1 cellular context compared by ENCODE assay signal in genomic region chr17:60036796-60037677, GRCh38.
A peak's percentile ranks its signal among the peaks of the same experiment; 100 is the strongest.
TF ChIP-seq lines count a peak whose summit lies in the region.

No MANE protein-coding gene starts in this region.

TF ChIP-seq in HepG2, 621 proteins besides CTCF, POLR2A, EP300 and RAD21 (continued from another document and continues in another):
- TF ChIP-seq LBX2 (CRISPR knock-in tag; IDR thresholded peaks at IDR 0.05; ENCODE audit: borderline replicate concordance) (no peak), ZNF205 (CRISPR knock-in tag; IDR thresholded peaks at IDR 0.05) (peak; percentile 25; the same call in 1 of the 2 replicates), IRF9 (CRISPR knock-in tag; IDR thresholded peaks at IDR 0.05; ENCODE audit: borderline replicate concordance) (peak; percentile 68; the same call in 1 of the 2 replicates), ARHGAP35 (CRISPR knock-in tag; IDR thresholded peaks at IDR 0.05; ENCODE audit: borderline replicate concordance) (no peak), JUND (CRISPR knock-in tag; IDR thresholded peaks at IDR 0.05) (peak; percentile 37; the same call in 1 of the 2 replicates), ZIK1 (CRISPR knock-in tag; IDR thresholded peaks at IDR 0.05; ENCODE audit: borderline replicate concordance, low read depth) (peak; percentile 17; the same call in 1 of the 2 replicates), ZNF30 (CRISPR knock-in tag; IDR thresholded peaks at IDR 0.05) (no peak), ZNF263 (CRISPR knock-in tag; IDR thresholded peaks at IDR 0.05) (no peak), PRPF4 (IDR thresholded peaks at IDR 0.05; ENCODE audit: low read depth, low read length, poor library complexity, severe bottlenecking) (no peak), ZNF577 (CRISPR knock-in tag; IDR thresholded peaks at IDR 0.05; ENCODE audit: borderline replicate concordance, low read depth) (no peak), NFYB (CRISPR knock-in tag; IDR thresholded peaks at IDR 0.05) (0 out of 2 replicates have a peak, but pooled peaks have one; percentile 12), ZNF275 (CRISPR knock-in tag; IDR thresholded peaks at IDR 0.05; ENCODE audit: borderline replicate concordance) (no peak), SP2 (CRISPR knock-in tag; IDR thresholded peaks at IDR 0.05) (no peak), PREB (CRISPR knock-in tag; IDR thresholded peaks at IDR 0.05) (no peak), KIAA2018 (CRISPR knock-in tag; IDR thresholded peaks at IDR 0.05; ENCODE audit: borderline replicate concordance) (no peak), ZNF335 (CRISPR knock-in tag; IDR thresholded peaks at IDR 0.05) (0 out of 2 replicates have a peak, but pooled peaks have one; percentile 56), STAG1 (CRISPR knock-in tag; IDR thresholded peaks at IDR 0.05) (peak; percentile 63), SOX6 (IDR thresholded peaks at IDR 0.05) (no peak), SOX6 (CRISPR knock-in tag; IDR thresholded peaks at IDR 0.05) (peak; percentile 60), GFI1 (CRISPR knock-in tag; IDR thresholded peaks at IDR 0.05; ENCODE audit: borderline replicate concordance) (no peak), ZNF83 (CRISPR knock-in tag; IDR thresholded peaks at IDR 0.05; ENCODE audit: borderline replicate concordance) (no peak), TAF1 (CRISPR knock-in tag; IDR thresholded peaks at IDR 0.05) (peak; percentile 48; the same call in 1 of the 2 replicates), ZNF644 (CRISPR knock-in tag; IDR thresholded peaks at IDR 0.05; ENCODE audit: low read depth) (peak; percentile 61; the same call in 1 of the 2 replicates), JDP2 (CRISPR knock-in tag; IDR thresholded peaks at IDR 0.05; ENCODE audit: borderline replicate concordance) (no peak), SALL1 (CRISPR knock-in tag; IDR thresholded peaks at IDR 0.05) (peak; percentile 91), TFAP4 (IDR thresholded peaks at IDR 0.05; ENCODE audit: borderline replicate concordance, low read depth) (no peak), TBX3 (IDR thresholded peaks at IDR 0.05; ENCODE audit: borderline replicate concordance) (no peak), ZEB1 (IDR thresholded peaks at IDR 0.05; ENCODE audit: insufficient replicate concordance, low read depth) (no peak), KLF9 (CRISPR knock-in tag; IDR thresholded peaks at IDR 0.05; ENCODE audit: low read depth) (no peak), PHF8 (CRISPR knock-in tag; IDR thresholded peaks at IDR 0.05) (peak; percentile 57; the same call in 1 of the 2 replicates), UBTF (CRISPR knock-in tag; IDR thresholded peaks at IDR 0.05) (no peak), STAT5B (CRISPR knock-in tag; IDR thresholded peaks at IDR 0.05) (no peak), ZNF761 (CRISPR knock-in tag; conservative IDR thresholded peaks at IDR 0.05) (0 out of 2 replicates have a peak, but pooled peaks have one; percentile 39), BRD4 (CRISPR knock-in tag; IDR thresholded peaks at IDR 0.05) (no peak), SRSF4 (IDR thresholded peaks at IDR 0.05; ENCODE audit: low read depth, low read length, poor library complexity, severe bottlenecking) (no peak), ISL2 (CRISPR knock-in tag; IDR thresholded peaks at IDR 0.05) (no peak), ATF7 (IDR thresholded peaks at IDR 0.05) (no peak), ATF7 (CRISPR knock-in tag; IDR thresholded peaks at IDR 0.05) (no peak), ZNF629 (CRISPR knock-in tag; conservative IDR thresholded peaks at IDR 0.05) (no peak), ZNF749 (CRISPR knock-in tag; IDR thresholded peaks at IDR 0.05; ENCODE audit: borderline replicate concordance) (no peak), HOXA9 (CRISPR knock-in tag; IDR thresholded peaks at IDR 0.05; ENCODE audit: borderline replicate concordance) (no peak), ZFP1 (CRISPR knock-in tag; IDR thresholded peaks at IDR 0.05) (no peak), HNRNPUL1 (IDR thresholded peaks at IDR 0.05; ENCODE audit: low read depth, low read length) (no peak)
- TF ChIP-seq, protein P1, sequence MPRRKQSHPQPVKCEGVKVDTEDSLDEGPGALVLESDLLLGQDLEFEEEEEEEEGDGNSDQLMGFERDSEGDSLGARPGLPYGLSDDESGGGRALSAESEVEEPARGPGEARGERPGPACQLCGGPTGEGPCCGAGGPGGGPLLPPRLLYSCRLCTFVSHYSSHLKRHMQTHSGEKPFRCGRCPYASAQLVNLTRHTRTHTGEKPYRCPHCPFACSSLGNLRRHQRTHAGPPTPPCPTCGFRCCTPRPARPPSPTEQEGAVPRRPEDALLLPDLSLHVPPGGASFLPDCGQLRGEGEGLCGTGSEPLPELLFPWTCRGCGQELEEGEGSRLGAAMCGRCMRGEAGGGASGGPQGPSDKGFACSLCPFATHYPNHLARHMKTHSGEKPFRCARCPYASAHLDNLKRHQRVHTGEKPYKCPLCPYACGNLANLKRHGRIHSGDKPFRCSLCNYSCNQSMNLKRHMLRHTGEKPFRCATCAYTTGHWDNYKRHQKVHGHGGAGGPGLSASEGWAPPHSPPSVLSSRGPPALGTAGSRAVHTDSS (CRISPR knock-in tag; conservative IDR thresholded peaks at IDR 0.05), result no peak
- TF ChIP-seq, protein P2, sequence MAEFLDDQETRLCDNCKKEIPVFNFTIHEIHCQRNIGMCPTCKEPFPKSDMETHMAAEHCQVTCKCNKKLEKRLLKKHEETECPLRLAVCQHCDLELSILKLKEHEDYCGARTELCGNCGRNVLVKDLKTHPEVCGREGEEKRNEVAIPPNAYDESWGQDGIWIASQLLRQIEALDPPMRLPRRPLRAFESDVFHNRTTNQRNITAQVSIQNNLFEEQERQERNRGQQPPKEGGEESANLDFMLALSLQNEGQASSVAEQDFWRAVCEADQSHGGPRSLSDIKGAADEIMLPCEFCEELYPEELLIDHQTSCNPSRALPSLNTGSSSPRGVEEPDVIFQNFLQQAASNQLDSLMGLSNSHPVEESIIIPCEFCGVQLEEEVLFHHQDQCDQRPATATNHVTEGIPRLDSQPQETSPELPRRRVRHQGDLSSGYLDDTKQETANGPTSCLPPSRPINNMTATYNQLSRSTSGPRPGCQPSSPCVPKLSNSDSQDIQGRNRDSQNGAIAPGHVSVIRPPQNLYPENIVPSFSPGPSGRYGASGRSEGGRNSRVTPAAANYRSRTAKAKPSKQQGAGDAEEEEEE (CRISPR knock-in tag; IDR thresholded peaks at IDR 0.05; ENCODE audit: borderline replicate concordance), result no peak
